Comparison of ENCODE assay signal across 1 cellular context in the genomic region with DNA sequence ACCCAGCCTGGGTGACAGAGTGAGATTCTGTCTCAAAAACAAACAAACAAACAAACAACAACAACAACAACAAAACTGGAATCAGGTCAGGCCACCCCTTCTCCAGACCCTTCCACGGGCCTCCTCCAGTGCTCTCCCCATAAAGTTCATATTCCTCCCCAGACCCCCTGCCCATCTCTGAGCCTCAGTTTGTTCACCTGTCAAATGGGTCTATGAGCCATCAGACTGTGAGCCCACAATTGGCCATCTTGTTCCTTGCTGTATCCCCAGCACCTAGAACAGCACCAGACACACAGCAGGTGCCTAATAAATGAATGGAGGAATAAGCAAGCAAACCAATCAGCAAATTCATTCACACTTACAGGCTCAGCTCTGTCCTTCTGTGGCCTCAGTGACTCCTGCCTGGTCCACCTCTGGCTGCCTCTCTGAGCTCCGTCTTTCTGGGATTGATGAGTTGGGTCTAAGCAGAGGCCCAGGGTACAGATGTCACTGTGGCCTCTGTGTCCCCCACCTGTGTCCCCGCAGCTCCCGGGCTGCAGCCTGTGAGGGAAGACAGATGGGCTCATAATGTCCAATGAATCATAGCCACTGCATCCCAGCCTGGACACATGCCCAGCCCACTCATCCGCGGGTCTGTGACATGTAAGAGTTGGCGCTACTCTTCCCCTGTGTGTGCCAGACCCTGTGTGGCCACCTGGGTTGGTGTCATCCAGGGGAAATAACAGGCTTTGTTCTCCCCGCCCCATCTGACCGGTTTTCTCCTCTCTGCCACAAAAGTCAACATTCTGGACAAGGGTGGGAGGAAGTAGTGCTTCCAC.
TF ChIP-seq lines count a peak whose summit lies in the region.

No MANE protein-coding gene starts in this region.

TF ChIP-seq in IMR-90, 13 proteins besides CTCF, POLR2A, EP300 and RAD21:
- TF ChIP-seq SMC3 (IDR thresholded peaks at IDR 0.05; ENCODE audit: low read depth, low read length) (no peak), FOS (IDR thresholded peaks at IDR 0.05; ENCODE audit: low read depth, low read length) (no peak), CEBPB (IDR thresholded peaks at IDR 0.05; ENCODE audit: low read depth, low read length) (no peak)
TF ChIP-seq in IMR-90: peak in this region for 0.
